9 cellular contexts compared by ENCODE assay signal in genomic region chr1:224498574-224499170, GRCh38.
A peak's percentile ranks its signal among the peaks of the same experiment; 100 is the strongest.
DNase-seq lines count a peak whose midpoint lies in the region; ATAC-seq and TF ChIP-seq lines count a peak whose summit lies in the region.
"Had no signal": no experiment of that assay in that cellular context is flagged by ENCODE, and none has a peak within 500 bp of the region (broad histone marks: within the 10 kb centered on the region; RNA-seq: fewer than 3 reads in every experiment).

No MANE protein-coding gene starts in this region.

- H3K36me3 ChIP-seq in iPS-18a (ENCODE audit: control insufficient read depth, low read depth, low read length) = no peaks in the 10 kb centered on the region

- peak overlapping the region; percentile 36 for H3K4me3 ChIP-seq in iPS-18a (ENCODE audit: low read length)

- peak overlapping the region; percentile 46 for H3K9ac ChIP-seq in iPS-18a (ENCODE audit: low read length)

- no peaks in the 10 kb centered on the region for H3K27me3 ChIP-seq in iPS-18a (ENCODE audit: control insufficient read depth, insufficient read depth, low read length)

- intact Hi-C loops in Calu3 (cut with micrococcal nuclease; ENCODE audit: unreplicated experiment) = no loop called here
- intact Hi-C loops in activated T-helper 2 cell treated with anti-CD3 and anti-CD28 coated beads, Interferon-gamma antibody, Interleukin-2, Interleukin-4, amounts not matched to agents 10 μg/mL and 5 μg/mL and 100 μg/mL, durations not matched to agents 14 hours and 24 hours and 36 hours (cut with micrococcal nuclease) = loop anchor here (1.0 to 10.0 kb wide), 9 partner anchors 9 to 926 kb away; partner anchors contain the start of genes DEGS1, LBR, NVL and WDR26

- CTCF ChIA-PET in Calu3 (lab: Charles Lee) = interaction anchor here (0.5 to 1.9 kb wide), 8 partner anchors 10 to 424 kb away, joined by 3 to 5 read pairs (median 4); no protein-coding TSS in a partner anchor

- no peak for TF ChIP-seq CTCF in Calu3 (IDR thresholded peaks at IDR 0.05; ENCODE audit: unreplicated experiment)

- H3K4me1 ChIP-seq in iPS-18a (ENCODE audit: control insufficient read depth, low read depth, low read length) = peaks cover 43% of the 10 kb centered on the region

- H3K4me1 Mint-ChIP-seq in Calu3 (ENCODE audit: low read depth, unreplicated experiment) = peaks cover 48% of the 10 kb centered on the region
- H3K4me1 Mint-ChIP-seq in activated T-helper 2 cell treated with anti-CD3 and anti-CD28 coated beads, Interferon-gamma antibody, Interleukin-2, Interleukin-4, amounts not matched to agents 10 μg/mL and 5 μg/mL and 100 μg/mL, durations not matched to agents 14 hours and 24 hours and 36 hours (ENCODE audit: low read depth) = peaks cover 58% of the 10 kb centered on the region
- H3K4me1 Mint-ChIP-seq in stimulated activated naive CD8-positive, alpha-beta T cell treated with anti-CD3 and anti-CD28 coated beads, Interleukin-15, Interleukin-2, amounts not matched to agents 100 ng/mL and 50 ng/mL, for 24 hours (ENCODE audit: low read depth) = peaks cover 52% of the 10 kb centered on the region

- H3K9me3 Mint-ChIP-seq in Calu3 (ENCODE audit: low read depth, unreplicated experiment) = peaks cover 4% of the 10 kb centered on the region
- peaks cover 8% of the 10 kb centered on the region for H3K9me3 Mint-ChIP-seq in activated T-helper 2 cell treated with anti-CD3 and anti-CD28 coated beads, Interferon-gamma antibody, Interleukin-2, Interleukin-4, amounts not matched to agents 10 μg/mL and 5 μg/mL and 100 μg/mL, durations not matched to agents 14 hours and 24 hours and 36 hours
- H3K9me3 Mint-ChIP-seq in stimulated activated naive CD8-positive, alpha-beta T cell treated with anti-CD3 and anti-CD28 coated beads, Interleukin-15, Interleukin-2, amounts not matched to agents 100 ng/mL and 50 ng/mL, for 24 hours = peaks cover 6% of the 10 kb centered on the region

- H3K27me3 Mint-ChIP-seq in Calu3 (ENCODE audit: unreplicated experiment) = no peaks in the 10 kb centered on the region
- H3K27me3 Mint-ChIP-seq in activated T-helper 2 cell treated with anti-CD3 and anti-CD28 coated beads, Interferon-gamma antibody, Interleukin-2, Interleukin-4, amounts not matched to agents 10 μg/mL and 5 μg/mL and 100 μg/mL, durations not matched to agents 14 hours and 24 hours and 36 hours (ENCODE audit: low read depth) = no peaks in the 10 kb centered on the region
- H3K27me3 Mint-ChIP-seq in stimulated activated naive CD8-positive, alpha-beta T cell treated with anti-CD3 and anti-CD28 coated beads, Interleukin-15, Interleukin-2, amounts not matched to agents 100 ng/mL and 50 ng/mL, for 24 hours = no peaks in the 10 kb centered on the region

- H3K9me3 ChIP-seq in iPS-18a (ENCODE audit: control insufficient read depth, low read depth, low read length) = peaks cover 2% of the 10 kb centered on the region

- peak overlapping the region; percentile 64 for H3K27ac Mint-ChIP-seq in Calu3 (ENCODE audit: unreplicated experiment)
- H3K27ac Mint-ChIP-seq in activated T-helper 2 cell treated with anti-CD3 and anti-CD28 coated beads, Interferon-gamma antibody, Interleukin-2, Interleukin-4, amounts not matched to agents 10 μg/mL and 5 μg/mL and 100 μg/mL, durations not matched to agents 14 hours and 24 hours and 36 hours = peak overlapping the region; percentile 96
- peak overlapping the region; percentile 95 for H3K27ac Mint-ChIP-seq in stimulated activated naive CD8-positive, alpha-beta T cell treated with anti-CD3 and anti-CD28 coated beads, Interleukin-15, Interleukin-2, amounts not matched to agents 100 ng/mL and 50 ng/mL, for 24 hours

- DNase-seq in Calu3 (peak; percentile 59), NCI-H1105 treated with DMSO at 0.1 percent for 48 hours (lab: John Stamatoyannopoulos, UW) (no peak), HuH-7.5 (ENCODE audit: low spot score) (no peak)
- DNase-seq in activated T-helper 2 cell treated with anti-CD3 and anti-CD28 coated beads, Interferon-gamma antibody, Interleukin-2, Interleukin-4, amounts not matched to agents 10 μg/mL and 5 μg/mL and 100 μg/mL, durations not matched to agents 14 hours and 24 hours and 36 hours (ENCODE audit: low spot score) = no peak
- DNase-seq: naive B cell had no signal

- no peaks in the 10 kb centered on the region for H3K36me3 Mint-ChIP-seq in Calu3 (ENCODE audit: insufficient read depth, unreplicated experiment)
- peaks cover 4% of the 10 kb centered on the region for H3K36me3 Mint-ChIP-seq in activated T-helper 2 cell treated with anti-CD3 and anti-CD28 coated beads, Interferon-gamma antibody, Interleukin-2, Interleukin-4, amounts not matched to agents 10 μg/mL and 5 μg/mL and 100 μg/mL, durations not matched to agents 14 hours and 24 hours and 36 hours (ENCODE audit: low read depth)
- peaks cover 10% of the 10 kb centered on the region for H3K36me3 Mint-ChIP-seq in stimulated activated naive CD8-positive, alpha-beta T cell treated with anti-CD3 and anti-CD28 coated beads, Interleukin-15, Interleukin-2, amounts not matched to agents 100 ng/mL and 50 ng/mL, for 24 hours (ENCODE audit: low read depth)

- H3K27ac ChIP-seq in iPS-18a (ENCODE audit: low read length) = peak overlapping the region; percentile 90

- no peak for TF ChIP-seq POLR2A in GM18505 (IDR thresholded peaks at IDR 0.05; ENCODE audit: borderline replicate concordance, extremely low read depth, insufficient read depth, insufficient read length)

- BruUV-seq in Calu3 (replicated peaks; lab: Mats Ljungman, UMichigan) = no TSS peak

- H3K4me3 Mint-ChIP-seq in Calu3 (ENCODE audit: low read depth, unreplicated experiment) = peak overlapping the region; percentile 34
- H3K4me3 Mint-ChIP-seq in activated T-helper 2 cell treated with anti-CD3 and anti-CD28 coated beads, Interferon-gamma antibody, Interleukin-2, Interleukin-4, amounts not matched to agents 10 μg/mL and 5 μg/mL and 100 μg/mL, durations not matched to agents 14 hours and 24 hours and 36 hours (ENCODE audit: low read depth) = peak overlapping the region; percentile 60
- H3K4me3 Mint-ChIP-seq in stimulated activated naive CD8-positive, alpha-beta T cell treated with anti-CD3 and anti-CD28 coated beads, Interleukin-15, Interleukin-2, amounts not matched to agents 100 ng/mL and 50 ng/mL, for 24 hours = peak overlapping the region; percentile 63
- H3K4me3 Mint-ChIP-seq: naive B cell had no signal

- ATAC-seq in HG03135 (IDR thresholded peaks at IDR 0.05; ENCODE audit: unreplicated experiment) (peak; percentile 1), GM18505 (IDR thresholded peaks at IDR 0.05; ENCODE audit: unreplicated experiment) (no peak)
